ENCODE assay signal across 22 cellular contexts in the genomic region with DNA sequence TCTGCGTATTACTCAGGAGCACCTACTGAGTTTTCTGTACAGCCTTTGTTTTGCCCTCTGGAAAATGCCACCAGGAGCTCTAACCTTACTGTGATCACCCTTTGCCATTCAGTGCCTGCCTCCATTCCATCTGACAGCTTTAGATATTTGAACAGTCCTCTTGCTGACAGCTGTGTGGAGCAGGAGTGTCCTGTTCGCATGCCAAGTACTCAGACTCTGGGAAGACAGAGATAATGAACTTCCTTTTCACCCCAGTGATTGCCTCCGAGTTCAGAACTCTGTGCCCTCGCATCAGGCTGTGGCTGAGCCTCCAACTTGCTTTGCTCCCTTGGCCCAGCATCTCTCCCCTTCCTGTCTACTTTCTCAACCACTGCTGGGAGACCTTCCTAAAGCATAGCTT.
DNase-seq lines count a peak whose midpoint lies in the region; ATAC-seq and TF ChIP-seq lines count a peak whose summit lies in the region.
"Had no signal": no experiment of that assay in that cellular context is flagged by ENCODE, and none has a peak within 500 bp of the region (broad histone marks: within the 10 kb centered on the region; RNA-seq: fewer than 3 reads in every experiment).

No MANE protein-coding gene starts in this region.

- ATAC-seq in left ventricle myocardium superior (peak; percentile 52), upper lobe of right lung (peak; percentile 24)
- ATAC-seq: Panc1 had no signal

- no peak overlapping the region for H3K4me3 ChIP-seq in left ventricle myocardium inferior
- H3K4me3 ChIP-seq in upper lobe of right lung, result no peak overlapping the region
- H3K4me3 ChIP-seq: GM23338, HAP-1 had no signal

- peaks cover 84% of the 10 kb centered on the region for H3K27me3 ChIP-seq in left ventricle myocardium inferior (ENCODE audit: low read depth)
- H3K27me3 ChIP-seq in upper lobe of right lung, result no peaks in the 10 kb centered on the region

- H3K4me1 ChIP-seq in left ventricle myocardium inferior, result peaks cover 7% of the 10 kb centered on the region
- no peaks in the 10 kb centered on the region for H3K4me1 ChIP-seq in upper lobe of right lung
- H3K4me1 ChIP-seq: HAP-1 had no signal

- intact Hi-C loops in left ventricle myocardium superior (cut with micrococcal nuclease) (no loop called here), left ventricle myocardium inferior (cut with micrococcal nuclease) (no loop called here), upper lobe of right lung (cut with DNase I) (no loop called here)

- no peak for TF ChIP-seq CTCF in left ventricle myocardium inferior (IDR thresholded peaks at IDR 0.05; ENCODE audit: borderline replicate concordance)
- TF ChIP-seq CTCF in upper lobe of right lung (IDR thresholded peaks at IDR 0.05), result no peak

- H3K36me3 ChIP-seq in left ventricle myocardium inferior (no peaks in the 10 kb centered on the region), upper lobe of right lung (no peaks in the 10 kb centered on the region)
- H3K36me3 ChIP-seq: HAP-1 had no signal

- no peaks in the 10 kb centered on the region for H3K9me3 ChIP-seq in left ventricle myocardium inferior (replicated peaks)
- H3K9me3 ChIP-seq in upper lobe of right lung, result no peaks in the 10 kb centered on the region
- H3K9me3 ChIP-seq: HAP-1, SK-N-SH had no signal

- H3K27ac ChIP-seq in left ventricle myocardium inferior (replicated peaks) (no peak overlapping the region), upper lobe of right lung (no peak overlapping the region)
- H3K27ac ChIP-seq: KMS-11 had no signal

- peak; percentile 11 for DNase-seq in NCI-H510A treated with DMSO at 0.1 percent for 48 hours (lab: John Stamatoyannopoulos, UW)
- DNase-seq in NCI-H510A (lab: John Stamatoyannopoulos, UW), result no peak
- DNase-seq in left ventricle myocardium superior, result no peak
- no peak for DNase-seq in left ventricle myocardium inferior
- peak; percentile 16 for DNase-seq in globus pallidus (ENCODE audit: low spot score)
- no peak for DNase-seq in upper lobe of right lung
- no peak for DNase-seq in KG1 (lab: John Stamatoyannopoulos, UW)
- DNase-seq in stimulated activated CD4-positive, alpha-beta T cell treated with anti-CD3 and anti-CD28 coated beads, Interleukin-15, amount 100 ng/mL, for 24 hours, result no peak
- DNase-seq: Calu3, HFFc6, NCI-H1048, NCI-H1417, NCI-H1694, NCI-H2029 treated with DMSO at 0.1 percent for 48 hours, NCI-H2227 treated with DMSO at 0.1 percent for 48 hours, NCI-H524 treated with DMSO at 0.1 percent for 48 hours, NCI-H82, SK-N-SH had no signal

Comparison
In these comparisons a context has a peak if more than half of its experiments do, and no peak if none do; other contexts are left out.
1. DNase-seq: peak in NCI-H510A treated with DMSO at 0.1 percent for 48 hours (single experiment) and globus pallidus (single experiment); none in NCI-H510A (single experiment), left ventricle myocardium superior (single experiment), left ventricle myocardium inferior (single experiment), upper lobe of right lung (single experiment), KG1 (single experiment) and stimulated activated CD4-positive, alpha-beta T cell treated with anti-CD3 and anti-CD28 coated beads, Interleukin-15, amount 100 ng/mL, for 24 hours (single experiment).